ENCODE assay signal across 1 cellular context in the genomic region with DNA sequence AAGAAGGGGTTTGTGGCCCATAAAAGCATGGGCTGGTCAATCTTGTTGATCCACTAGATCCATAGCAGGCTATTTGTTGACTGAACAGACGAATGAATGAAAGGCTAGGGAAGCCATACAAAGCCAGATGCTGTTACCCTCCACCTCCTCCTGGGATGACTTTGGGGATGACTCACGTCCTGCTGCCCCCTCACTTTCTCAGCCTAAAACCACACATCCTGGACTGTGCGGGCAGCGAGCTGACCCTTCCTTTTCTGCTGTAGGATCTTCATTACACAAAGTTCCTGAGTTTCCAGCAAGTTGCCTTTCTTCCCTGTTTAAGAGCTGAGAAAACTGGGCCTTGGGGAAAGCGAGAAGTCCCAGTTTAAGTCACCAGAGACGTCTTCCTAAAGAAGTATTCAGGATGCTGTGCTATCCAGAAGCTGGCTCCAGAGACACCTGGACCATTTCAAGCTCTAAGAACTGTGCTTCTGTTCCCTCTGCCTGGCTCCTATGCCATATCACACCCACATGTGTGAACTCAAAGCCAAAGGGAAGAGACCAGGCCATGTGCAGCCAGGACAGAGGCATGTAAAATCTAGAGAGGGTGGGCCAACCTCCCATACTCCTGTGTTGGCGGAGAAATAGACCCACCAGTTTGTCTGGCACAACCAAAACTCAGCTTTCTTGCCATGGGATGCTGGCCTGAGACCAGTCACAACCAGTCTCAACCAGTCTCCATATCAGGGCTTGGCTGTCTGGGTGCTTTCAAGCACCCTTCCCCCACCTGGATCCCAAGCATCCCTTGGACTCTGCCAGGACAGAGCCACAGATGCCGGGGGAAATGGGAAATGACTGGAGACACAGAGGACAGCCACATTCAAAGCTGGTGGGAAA.
A peak's percentile ranks its signal among the peaks of the same experiment; 100 is the strongest.
TF ChIP-seq lines count a peak whose summit lies in the region.

No MANE protein-coding gene starts in this region.

TF ChIP-seq in K562, 482 proteins besides CTCF, POLR2A, EP300 and RAD21 (continued from another document and continues in another):
- TF ChIP-seq, protein P1, sequence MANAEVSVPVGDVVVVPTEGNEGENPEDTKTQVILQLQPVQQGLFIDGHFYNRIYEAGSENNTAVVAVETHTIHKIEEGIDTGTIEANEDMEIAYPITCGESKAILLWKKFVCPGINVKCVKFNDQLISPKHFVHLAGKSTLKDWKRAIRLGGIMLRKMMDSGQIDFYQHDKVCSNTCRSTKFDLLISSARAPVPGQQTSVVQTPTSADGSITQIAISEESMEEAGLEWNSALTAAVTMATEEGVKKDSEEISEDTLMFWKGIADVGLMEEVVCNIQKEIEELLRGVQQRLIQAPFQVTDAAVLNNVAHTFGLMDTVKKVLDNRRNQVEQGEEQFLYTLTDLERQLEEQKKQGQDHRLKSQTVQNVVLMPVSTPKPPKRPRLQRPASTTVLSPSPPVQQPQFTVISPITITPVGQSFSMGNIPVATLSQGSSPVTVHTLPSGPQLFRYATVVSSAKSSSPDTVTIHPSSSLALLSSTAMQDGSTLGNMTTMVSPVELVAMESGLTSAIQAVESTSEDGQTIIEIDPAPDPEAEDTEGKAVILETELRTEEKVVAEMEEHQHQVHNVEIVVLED (CRISPR knock-in tag; IDR thresholded peaks at IDR 0.05), result no peak
- no peak for TF ChIP-seq PHF8 (IDR thresholded peaks at IDR 0.05; ENCODE audit: borderline replicate concordance, low read length)
- TF ChIP-seq, protein P2, sequence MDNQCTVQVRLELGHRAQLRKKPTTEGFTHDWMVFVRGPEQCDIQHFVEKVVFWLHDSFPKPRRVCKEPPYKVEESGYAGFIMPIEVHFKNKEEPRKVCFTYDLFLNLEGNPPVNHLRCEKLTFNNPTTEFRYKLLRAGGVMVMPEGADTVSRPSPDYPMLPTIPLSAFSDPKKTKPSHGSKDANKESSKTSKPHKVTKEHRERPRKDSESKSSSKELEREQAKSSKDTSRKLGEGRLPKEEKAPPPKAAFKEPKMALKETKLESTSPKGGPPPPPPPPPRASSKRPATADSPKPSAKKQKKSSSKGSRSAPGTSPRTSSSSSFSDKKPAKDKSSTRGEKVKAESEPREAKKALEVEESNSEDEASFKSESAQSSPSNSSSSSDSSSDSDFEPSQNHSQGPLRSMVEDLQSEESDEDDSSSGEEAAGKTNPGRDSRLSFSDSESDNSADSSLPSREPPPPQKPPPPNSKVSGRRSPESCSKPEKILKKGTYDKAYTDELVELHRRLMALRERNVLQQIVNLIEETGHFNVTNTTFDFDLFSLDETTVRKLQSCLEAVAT (IDR thresholded peaks at IDR 0.05), result no peak
- no peak for TF ChIP-seq GTF2A2 (tag; IDR thresholded peaks at IDR 0.05)
- no peak for TF ChIP-seq GATAD2B (IDR thresholded peaks at IDR 0.05; ENCODE audit: borderline replicate concordance)
- TF ChIP-seq GTF2F1 (IDR thresholded peaks at IDR 0.05; ENCODE audit: low read depth, low read length), result no peak
- TF ChIP-seq CHD4 (IDR thresholded peaks at IDR 0.05; ENCODE audit: insufficient read depth, insufficient replicate concordance, low read depth, low read length, poor library complexity, severe bottlenecking), result no peak
- no peak for TF ChIP-seq ZNF518B (CRISPR knock-in tag; IDR thresholded peaks at IDR 0.05)
- TF ChIP-seq, protein P3, sequence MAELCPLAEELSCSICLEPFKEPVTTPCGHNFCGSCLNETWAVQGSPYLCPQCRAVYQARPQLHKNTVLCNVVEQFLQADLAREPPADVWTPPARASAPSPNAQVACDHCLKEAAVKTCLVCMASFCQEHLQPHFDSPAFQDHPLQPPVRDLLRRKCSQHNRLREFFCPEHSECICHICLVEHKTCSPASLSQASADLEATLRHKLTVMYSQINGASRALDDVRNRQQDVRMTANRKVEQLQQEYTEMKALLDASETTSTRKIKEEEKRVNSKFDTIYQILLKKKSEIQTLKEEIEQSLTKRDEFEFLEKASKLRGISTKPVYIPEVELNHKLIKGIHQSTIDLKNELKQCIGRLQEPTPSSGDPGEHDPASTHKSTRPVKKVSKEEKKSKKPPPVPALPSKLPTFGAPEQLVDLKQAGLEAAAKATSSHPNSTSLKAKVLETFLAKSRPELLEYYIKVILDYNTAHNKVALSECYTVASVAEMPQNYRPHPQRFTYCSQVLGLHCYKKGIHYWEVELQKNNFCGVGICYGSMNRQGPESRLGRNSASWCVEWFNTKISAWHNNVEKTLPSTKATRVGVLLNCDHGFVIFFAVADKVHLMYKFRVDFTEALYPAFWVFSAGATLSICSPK (IDR thresholded peaks at IDR 0.05; ENCODE audit: borderline replicate concordance), result no peak
- TF ChIP-seq HCFC1 (IDR thresholded peaks at IDR 0.05; ENCODE audit: low read depth, low read length), result no peak
- TF ChIP-seq, protein P4, sequence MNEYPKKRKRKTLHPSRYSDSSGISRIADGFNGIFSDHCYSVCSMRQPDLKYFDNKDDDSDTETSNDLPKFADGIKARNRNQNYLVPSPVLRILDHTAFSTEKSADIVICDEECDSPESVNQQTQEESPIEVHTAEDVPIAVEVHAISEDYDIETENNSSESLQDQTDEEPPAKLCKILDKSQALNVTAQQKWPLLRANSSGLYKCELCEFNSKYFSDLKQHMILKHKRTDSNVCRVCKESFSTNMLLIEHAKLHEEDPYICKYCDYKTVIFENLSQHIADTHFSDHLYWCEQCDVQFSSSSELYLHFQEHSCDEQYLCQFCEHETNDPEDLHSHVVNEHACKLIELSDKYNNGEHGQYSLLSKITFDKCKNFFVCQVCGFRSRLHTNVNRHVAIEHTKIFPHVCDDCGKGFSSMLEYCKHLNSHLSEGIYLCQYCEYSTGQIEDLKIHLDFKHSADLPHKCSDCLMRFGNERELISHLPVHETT (CRISPR knock-in tag; conservative IDR thresholded peaks at IDR 0.05 in 1 of 2, IDR thresholded peaks at IDR 0.05 in 1 of 2), result no peak
- TF ChIP-seq HDGF (IDR thresholded peaks at IDR 0.05), result no peak
- TF ChIP-seq PURB (CRISPR knock-in tag; IDR thresholded peaks at IDR 0.05; ENCODE audit: low read depth), result no peak
- TF ChIP-seq PCBP2 (IDR thresholded peaks at IDR 0.05; ENCODE audit: low read depth, low read length, poor library complexity, severe bottlenecking), result no peak
- peak in 1 of 2 experiments; percentile 39; a peak in 2 of 4 replicates for TF ChIP-seq MAZ (CRISPR knock-in tag; conservative IDR thresholded peaks at IDR 0.05 in 1 of 2, IDR thresholded peaks at IDR 0.05 in 1 of 2)
- TF ChIP-seq MTA3 (IDR thresholded peaks at IDR 0.05; ENCODE audit: borderline replicate concordance), result no peak
- TF ChIP-seq MTF1 (CRISPR knock-in tag; IDR thresholded peaks at IDR 0.05; ENCODE audit: borderline replicate concordance), result no peak
- 0 out of 4 replicates have a peak, but pooled peaks of 1 of the 2 experiments have one; percentile 17 for TF ChIP-seq MNT (conservative IDR thresholded peaks at IDR 0.05)
- TF ChIP-seq, protein P5, sequence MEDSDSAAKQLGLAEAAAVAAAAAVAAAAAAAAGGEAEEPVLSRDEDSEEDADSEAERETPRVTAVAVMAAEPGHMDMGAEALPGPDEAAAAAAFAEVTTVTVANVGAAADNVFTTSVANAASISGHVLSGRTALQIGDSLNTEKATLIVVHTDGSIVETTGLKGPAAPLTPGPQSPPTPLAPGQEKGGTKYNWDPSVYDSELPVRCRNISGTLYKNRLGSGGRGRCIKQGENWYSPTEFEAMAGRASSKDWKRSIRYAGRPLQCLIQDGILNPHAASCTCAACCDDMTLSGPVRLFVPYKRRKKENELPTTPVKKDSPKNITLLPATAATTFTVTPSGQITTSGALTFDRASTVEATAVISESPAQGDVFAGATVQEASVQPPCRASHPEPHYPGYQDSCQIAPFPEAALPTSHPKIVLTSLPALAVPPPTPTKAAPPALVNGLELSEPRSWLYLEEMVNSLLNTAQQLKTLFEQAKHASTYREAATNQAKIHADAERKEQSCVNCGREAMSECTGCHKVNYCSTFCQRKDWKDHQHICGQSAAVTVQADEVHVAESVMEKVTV (CRISPR knock-in tag; IDR thresholded peaks at IDR 0.05), result no peak
- no peak for TF ChIP-seq SIRT6 (IDR thresholded peaks at IDR 0.05; ENCODE audit: low read depth, low read length)
- TF ChIP-seq OTX1 (CRISPR knock-in tag; IDR thresholded peaks at IDR 0.05), result no peak
- TF ChIP-seq ZZZ3 (IDR thresholded peaks at IDR 0.05), result no peak
- no peak for TF ChIP-seq SP1 (CRISPR knock-in tag; IDR thresholded peaks at IDR 0.05)
- TF ChIP-seq ZNF324 (CRISPR knock-in tag; IDR thresholded peaks at IDR 0.05), result no peak
- TF ChIP-seq NFYB (IDR thresholded peaks at IDR 0.05; ENCODE audit: extremely low read depth, insufficient read length), result no peak
- TF ChIP-seq, protein P6, sequence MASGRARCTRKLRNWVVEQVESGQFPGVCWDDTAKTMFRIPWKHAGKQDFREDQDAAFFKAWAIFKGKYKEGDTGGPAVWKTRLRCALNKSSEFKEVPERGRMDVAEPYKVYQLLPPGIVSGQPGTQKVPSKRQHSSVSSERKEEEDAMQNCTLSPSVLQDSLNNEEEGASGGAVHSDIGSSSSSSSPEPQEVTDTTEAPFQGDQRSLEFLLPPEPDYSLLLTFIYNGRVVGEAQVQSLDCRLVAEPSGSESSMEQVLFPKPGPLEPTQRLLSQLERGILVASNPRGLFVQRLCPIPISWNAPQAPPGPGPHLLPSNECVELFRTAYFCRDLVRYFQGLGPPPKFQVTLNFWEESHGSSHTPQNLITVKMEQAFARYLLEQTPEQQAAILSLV (tag; IDR thresholded peaks at IDR 0.05), result no peak
- no peak for TF ChIP-seq ILF3 (IDR thresholded peaks at IDR 0.05; ENCODE audit: borderline replicate concordance)
- TF ChIP-seq CHCHD3 (CRISPR knock-in tag; IDR thresholded peaks at IDR 0.05), result no peak
- TF ChIP-seq ILK (tag; IDR thresholded peaks at IDR 0.05; ENCODE audit: borderline replicate concordance, low read depth), result no peak
- TF ChIP-seq PTRF (tag; IDR thresholded peaks at IDR 0.05), result no peak
- TF ChIP-seq RCOR1 (IDR thresholded peaks at IDR 0.05; ENCODE audit: borderline replicate concordance in 1 of 2, low read depth in 2 of 2, low read length in 2 of 2), result 0 out of 4 replicates have a peak, but pooled peaks of 1 of the 2 experiments have one; percentile 69
- TF ChIP-seq HDAC8 (tag; IDR thresholded peaks at IDR 0.05), result no peak; the same call in 1 of the 2 replicates
- no peak for TF ChIP-seq ARNT (IDR thresholded peaks at IDR 0.05)
- TF ChIP-seq, protein P7, sequence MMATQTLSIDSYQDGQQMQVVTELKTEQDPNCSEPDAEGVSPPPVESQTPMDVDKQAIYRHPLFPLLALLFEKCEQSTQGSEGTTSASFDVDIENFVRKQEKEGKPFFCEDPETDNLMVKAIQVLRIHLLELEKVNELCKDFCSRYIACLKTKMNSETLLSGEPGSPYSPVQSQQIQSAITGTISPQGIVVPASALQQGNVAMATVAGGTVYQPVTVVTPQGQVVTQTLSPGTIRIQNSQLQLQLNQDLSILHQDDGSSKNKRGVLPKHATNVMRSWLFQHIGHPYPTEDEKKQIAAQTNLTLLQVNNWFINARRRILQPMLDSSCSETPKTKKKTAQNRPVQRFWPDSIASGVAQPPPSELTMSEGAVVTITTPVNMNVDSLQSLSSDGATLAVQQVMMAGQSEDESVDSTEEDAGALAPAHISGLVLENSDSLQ (IDR thresholded peaks at IDR 0.05), result peak; percentile 31; the same call in 1 of the 2 replicates
- TF ChIP-seq ZBTB1 (CRISPR knock-in tag; IDR thresholded peaks at IDR 0.05; ENCODE audit: borderline replicate concordance, low read depth), result no peak
- no peak for TF ChIP-seq ZNF384 (IDR thresholded peaks at IDR 0.05; ENCODE audit: low read depth, low read length)
- no peak for TF ChIP-seq NFXL1 (CRISPR knock-in tag; IDR thresholded peaks at IDR 0.05)
- TF ChIP-seq MBD2 (IDR thresholded peaks at IDR 0.05; ENCODE audit: borderline replicate concordance, low read depth), result no peak
- TF ChIP-seq, protein P8, sequence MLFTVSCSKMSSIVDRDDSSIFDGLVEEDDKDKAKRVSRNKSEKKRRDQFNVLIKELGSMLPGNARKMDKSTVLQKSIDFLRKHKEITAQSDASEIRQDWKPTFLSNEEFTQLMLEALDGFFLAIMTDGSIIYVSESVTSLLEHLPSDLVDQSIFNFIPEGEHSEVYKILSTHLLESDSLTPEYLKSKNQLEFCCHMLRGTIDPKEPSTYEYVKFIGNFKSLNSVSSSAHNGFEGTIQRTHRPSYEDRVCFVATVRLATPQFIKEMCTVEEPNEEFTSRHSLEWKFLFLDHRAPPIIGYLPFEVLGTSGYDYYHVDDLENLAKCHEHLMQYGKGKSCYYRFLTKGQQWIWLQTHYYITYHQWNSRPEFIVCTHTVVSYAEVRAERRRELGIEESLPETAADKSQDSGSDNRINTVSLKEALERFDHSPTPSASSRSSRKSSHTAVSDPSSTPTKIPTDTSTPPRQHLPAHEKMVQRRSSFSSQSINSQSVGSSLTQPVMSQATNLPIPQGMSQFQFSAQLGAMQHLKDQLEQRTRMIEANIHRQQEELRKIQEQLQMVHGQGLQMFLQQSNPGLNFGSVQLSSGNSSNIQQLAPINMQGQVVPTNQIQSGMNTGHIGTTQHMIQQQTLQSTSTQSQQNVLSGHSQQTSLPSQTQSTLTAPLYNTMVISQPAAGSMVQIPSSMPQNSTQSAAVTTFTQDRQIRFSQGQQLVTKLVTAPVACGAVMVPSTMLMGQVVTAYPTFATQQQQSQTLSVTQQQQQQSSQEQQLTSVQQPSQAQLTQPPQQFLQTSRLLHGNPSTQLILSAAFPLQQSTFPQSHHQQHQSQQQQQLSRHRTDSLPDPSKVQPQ (CRISPR knock-in tag; IDR thresholded peaks at IDR 0.05; ENCODE audit: borderline replicate concordance), result no peak
